In the genomic region with DNA sequence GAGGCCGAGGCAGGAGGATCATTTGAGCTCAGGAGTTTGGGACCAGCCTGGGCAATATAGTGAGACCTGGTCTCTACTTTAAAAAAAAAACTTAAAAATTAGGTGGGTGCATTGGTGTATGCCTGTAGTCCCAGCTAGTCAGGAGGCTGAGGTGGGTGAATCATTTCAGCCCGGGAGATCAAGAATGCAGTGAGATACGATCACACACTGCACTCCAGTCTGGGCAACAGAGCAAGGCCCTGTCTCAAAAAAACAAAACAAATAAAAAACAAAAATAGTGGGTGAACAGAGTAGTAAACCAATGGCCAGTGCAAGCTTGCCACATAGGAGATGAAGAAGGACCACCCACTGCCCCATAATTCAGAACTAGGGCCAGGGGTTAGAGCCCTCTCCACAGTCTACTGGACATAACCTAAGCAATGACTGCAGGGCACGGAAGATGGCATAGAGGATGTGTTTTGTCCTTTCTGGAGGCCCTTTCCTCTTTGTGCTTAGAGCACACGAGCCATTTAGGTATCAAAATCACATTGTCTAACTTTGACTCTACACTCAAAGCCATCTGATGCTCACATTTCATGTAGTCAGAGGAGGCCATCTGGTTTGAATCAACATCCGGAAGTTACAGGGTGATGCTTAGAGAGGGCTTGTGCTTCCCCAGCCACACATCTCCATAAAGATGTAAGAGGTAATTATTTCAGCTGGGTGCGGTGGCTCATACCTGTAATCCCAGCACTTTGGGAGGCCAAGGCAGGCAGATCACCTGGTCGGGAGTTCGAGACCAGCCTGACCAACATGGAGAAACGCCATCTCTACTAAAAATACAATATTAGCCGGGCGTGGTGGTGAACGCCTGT, we compare ENCODE assay signal across 14 cellular contexts. TPM values are rescaled to one million over a fixed set of nuclear protein-coding genes. Genes with fewer than 3 reads are reported as not detected.
A peak's percentile ranks its signal among the peaks of the same experiment; 100 is the strongest.
DNase-seq lines count a peak whose midpoint lies in the region; ATAC-seq and TF ChIP-seq lines count a peak whose summit lies in the region.
"Had no signal": no experiment of that assay in that cellular context is flagged by ENCODE, and none has a peak within 500 bp of the region (broad histone marks: within the 10 kb centered on the region; RNA-seq: fewer than 3 reads in every experiment).

No MANE protein-coding gene starts in this region.

- H2AFZ ChIP-seq in H9 (ENCODE audit: low read length) (no peak overlapping the region), PC-9 (no peak overlapping the region)

- POLR2A ChIA-PET in PC-9 (lab: Charles Lee; ENCODE audit: unreplicated experiment): no interaction called here

- peak overlapping the region; percentile 99 for H3K27ac Mint-ChIP-seq in activated naive CD8-positive, alpha-beta T cell treated with anti-CD3 and anti-CD28 coated beads, Interleukin-2, amount 50 U/mL, for 24 hours
- H3K27ac Mint-ChIP-seq in H9: no peak overlapping the region

- H4K91ac ChIP-seq in H9 (ENCODE audit: insufficient read length, low read depth, low read length): no peak overlapping the region

- H3K4ac ChIP-seq in H9 (ENCODE audit: low read depth, low read length): no peak overlapping the region

- no peak overlapping the region for H3K23ac ChIP-seq in H9 (ENCODE audit: insufficient read length, low read depth, low read length)

- no peak overlapping the region for H2BK15ac ChIP-seq in H9 (ENCODE audit: low read depth, low read length)

- no peak overlapping the region for H3K4me3 ChIP-seq in PC-9
- H3K4me3 ChIP-seq: A549, upper lobe of left lung had no signal

- no peak overlapping the region for H2BK120ac ChIP-seq in H9 (ENCODE audit: low read depth, low read length, poor library complexity, severe bottlenecking)

- no peaks in the 10 kb centered on the region for H3K9me3 ChIP-seq in H9 (ENCODE audit: control insufficient read depth, low read depth, low read length)
- no peaks in the 10 kb centered on the region for H3K9me3 ChIP-seq in PC-9 (ENCODE audit: insufficient read depth, low read depth)
- H3K9me3 ChIP-seq: A549, upper lobe of left lung had no signal

- H4K20me1 ChIP-seq in H9 (ENCODE audit: control insufficient read depth, insufficient read depth, insufficient read length) (no peaks in the 10 kb centered on the region), PC-9 (ENCODE audit: insufficient read depth) (no peaks in the 10 kb centered on the region)

- H2BK12ac ChIP-seq in H9 (ENCODE audit: insufficient read length, low read depth, low read length): no peak overlapping the region

- TF ChIP-seq CTCF in H9 (conservative IDR thresholded peaks at IDR 0.05) (no peak), PC-9 (conservative IDR thresholded peaks at IDR 0.05) (no peak)

- no peak overlapping the region for H3K18ac ChIP-seq in H9 (ENCODE audit: insufficient read length, low read depth, low read length)

- CTCF ChIA-PET in PC-9 (lab: Charles Lee): no interaction called here

- H2AK5ac ChIP-seq in H9 (ENCODE audit: insufficient read length, low read length): no peak overlapping the region

- no peak overlapping the region for H3T11ph ChIP-seq in H9 (ENCODE audit: low read length)

- no peak overlapping the region for H3K56ac ChIP-seq in H9 (ENCODE audit: insufficient read length, low read depth, low read length)

- no peak overlapping the region for H2BK20ac ChIP-seq in H9 (ENCODE audit: low read depth, low read length, poor library complexity, severe bottlenecking)

- peak; percentile 63 for DNase-seq in activated CD4-positive, alpha-beta T cell treated with anti-CD3 and anti-CD28 coated beads for 48 hours
- no peak for DNase-seq in activated CD4-positive, alpha-beta T cell treated with anti-CD3 and anti-CD28 coated beads, Interleukin-2, amount 50 U/mL, for 1 hour
- peak; percentile 34 for DNase-seq in T follicular helper cell (ENCODE audit: low read depth)
- DNase-seq in activated naive CD8-positive, alpha-beta T cell treated with anti-CD3 and anti-CD28 coated beads, Interleukin-2, amount 50 U/mL, for 24 hours: peak; percentile 41
- peak in 4 of 6 experiments; percentile 20 to 46 (median 42) for DNase-seq in stimulated activated naive CD4-positive, alpha-beta T cell (lab: John Stamatoyannopoulos, UW)
- no peak for DNase-seq in H9
- no peak for DNase-seq in PC-9
- DNase-seq in dedifferentiated amniotic fluid mesenchymal stem cell (ENCODE audit: extremely low spot score): no peak
- DNase-seq: NCI-H2081, T-helper 9 cell had no signal

- no peak overlapping the region for H3K14ac ChIP-seq in H9 (ENCODE audit: insufficient read depth, low read length)

- H3K4me2 ChIP-seq in H9 (ENCODE audit: insufficient read depth, insufficient read length, low read length): no peak overlapping the region
- H3K4me2 ChIP-seq in PC-9: no peak overlapping the region
- H3K4me2 ChIP-seq: A549 had no signal

- ATAC-seq in activated naive CD8-positive, alpha-beta T cell treated with anti-CD3 and anti-CD28 coated beads, Interleukin-2, amount 50 U/mL, for 24 hours: no peak
- ATAC-seq: A549 had no signal

- no peaks in the 10 kb centered on the region for H3F3A ChIP-seq in PC-9 (ENCODE audit: insufficient read depth, low read depth)

- no peaks in the 10 kb centered on the region for H3K36me3 ChIP-seq in PC-9 (ENCODE audit: low read depth)
- H3K36me3 ChIP-seq: upper lobe of left lung had no signal

- H3K23me2 ChIP-seq in H9 (ENCODE audit: insufficient read length, low read depth, low read length, poor library complexity, severe bottlenecking): no peaks in the 10 kb centered on the region

- peaks cover 81% of the 10 kb centered on the region for H3K36me3 Mint-ChIP-seq in activated naive CD8-positive, alpha-beta T cell treated with anti-CD3 and anti-CD28 coated beads, Interleukin-2, amount 50 U/mL, for 24 hours (ENCODE audit: low read depth)
- no peaks in the 10 kb centered on the region; a peak in 1 of 7 replicates for H3K36me3 Mint-ChIP-seq in H9 (ENCODE audit: insufficient read depth in 1 of 3, low read depth in 3 of 3)

- no TSS peak for BruUV-seq in PC-9 (replicated peaks; lab: Mats Ljungman, UMichigan)

- H4K8ac ChIP-seq in H9 (replicated peaks; ENCODE audit: insufficient read length, low read depth, low read length): no peak overlapping the region

- H3K27ac ChIP-seq in H9 (ENCODE audit: insufficient read length, low read depth, low read length) (no peak overlapping the region), PC-9 (no peak overlapping the region)
- H3K27ac ChIP-seq: A549, epithelial cell of prostate had no signal

- peaks cover 1% of the 10 kb centered on the region for H3K27me3 Mint-ChIP-seq in activated naive CD8-positive, alpha-beta T cell treated with anti-CD3 and anti-CD28 coated beads, Interleukin-2, amount 50 U/mL, for 24 hours
- no peaks in the 10 kb centered on the region; the same call in 1 of the 2 replicates for H3K27me3 Mint-ChIP-seq in H9 (ENCODE audit: low read depth)

- no peaks in the 10 kb centered on the region for H3K27me3 ChIP-seq in H9 (ENCODE audit: insufficient read depth, low read length)
- no peaks in the 10 kb centered on the region for H3K27me3 ChIP-seq in PC-9 (ENCODE audit: insufficient read depth, low read depth)
- H3K27me3 ChIP-seq: upper lobe of left lung had no signal

- H3K79me2 ChIP-seq in H9 (ENCODE audit: insufficient read depth, low read length) (no peaks in the 10 kb centered on the region), PC-9 (ENCODE audit: low read depth) (no peaks in the 10 kb centered on the region)

- H4K5ac ChIP-seq in H9 (ENCODE audit: insufficient read length, low read depth, low read length): no peak overlapping the region

- no peak overlapping the region for H3K9ac ChIP-seq in H9 (ENCODE audit: extremely low read depth, insufficient read length, low read length)

- intact Hi-C loops in PC-9 (cut with micrococcal nuclease; ENCODE audit: unreplicated experiment): no loop called here

- H3K4me1 Mint-ChIP-seq in activated naive CD8-positive, alpha-beta T cell treated with anti-CD3 and anti-CD28 coated beads, Interleukin-2, amount 50 U/mL, for 24 hours: peaks cover 99% of the 10 kb centered on the region
- peaks cover 18% of the 10 kb centered on the region in 2 experiments for H3K4me1 Mint-ChIP-seq in H9

- H3K9me3 Mint-ChIP-seq in activated naive CD8-positive, alpha-beta T cell treated with anti-CD3 and anti-CD28 coated beads, Interleukin-2, amount 50 U/mL, for 24 hours: no peaks in the 10 kb centered on the region
- H3K9me3 Mint-ChIP-seq in H9: peaks cover 0 to 4% of the 10 kb centered on the region in 2 experiments; a peak in 1 of 5 replicates

- H3K4me3 Mint-ChIP-seq in activated naive CD8-positive, alpha-beta T cell treated with anti-CD3 and anti-CD28 coated beads, Interleukin-2, amount 50 U/mL, for 24 hours: peak overlapping the region; percentile 98
- no peak overlapping the region for H3K4me3 Mint-ChIP-seq in H9

- H3K4me1 ChIP-seq in H9 (ENCODE audit: insufficient read depth, low read length) (no peaks in the 10 kb centered on the region), PC-9 (replicated peaks; ENCODE audit: insufficient read depth) (no peaks in the 10 kb centered on the region)
- H3K4me1 ChIP-seq: A549 had no signal

- no peak overlapping the region for H2BK5ac ChIP-seq in H9 (ENCODE audit: insufficient read length, low read length)

- WGBS in H9 (ENCODE audit: extremely low coverage, insufficient read length, low lambda C conversion rate): no CpG with 5 or more reads among the region's 13 CpGs

- no peaks in the 10 kb centered on the region for H3K79me1 ChIP-seq in H9 (ENCODE audit: insufficient read depth, low read depth, low read length, poor library complexity, severe bottlenecking)

- H3K9me2 ChIP-seq in PC-9 (ENCODE audit: insufficient read depth): no peaks in the 10 kb centered on the region

RNA-seq across cellular contexts. Expression of a gene that starts 12.6 kb away (rescaled TPM):
- total RNA-seq in H9 (2021) (not detected in 2 replicates), PC-9 (2021) (not detected in 2 replicates)
- total RNA-seq: LHCN-M2 had no signal

Comparison
In these comparisons a context has a peak if more than half of its experiments do, and no peak if none do; other contexts are left out.
1. DNase-seq: peak in activated CD4-positive, alpha-beta T cell treated with anti-CD3 and anti-CD28 coated beads for 48 hours (single experiment), T follicular helper cell (single experiment), activated naive CD8-positive, alpha-beta T cell treated with anti-CD3 and anti-CD28 coated beads, Interleukin-2, amount 50 U/mL, for 24 hours (single experiment) and stimulated activated naive CD4-positive, alpha-beta T cell (4 of 6); none in activated CD4-positive, alpha-beta T cell treated with anti-CD3 and anti-CD28 coated beads, Interleukin-2, amount 50 U/mL, for 1 hour (single experiment), H9 (single experiment), PC-9 (0 of 2) and dedifferentiated amniotic fluid mesenchymal stem cell (single experiment).